ENCODE assay signal across 12 cellular contexts in genomic region chr3:156535798-156536197, GRCh38. TPM values are rescaled to one million over a fixed set of nuclear protein-coding genes. Genes with fewer than 3 reads are reported as not detected.
DNase-seq lines count a peak whose midpoint lies in the region; ATAC-seq and TF ChIP-seq lines count a peak whose summit lies in the region.
"Had no signal": no experiment of that assay in that cellular context is flagged by ENCODE, and none has a peak within 500 bp of the region (broad histone marks: within the 10 kb centered on the region; RNA-seq: fewer than 3 reads in every experiment).

No MANE protein-coding gene starts in this region.

- H3K27ac Mint-ChIP-seq in neural crest cell (ENCODE audit: unreplicated experiment), result peak overlapping the region; percentile 12
- H3K27ac Mint-ChIP-seq: activated CD4-positive, alpha-beta memory T cell treated with anti-CD3 and anti-CD28 coated beads for 36 hours had no signal

- no peaks in the 10 kb centered on the region for H3K27me3 Mint-ChIP-seq in neural crest cell (ENCODE audit: low read depth)
- H3K27me3 Mint-ChIP-seq: activated CD4-positive, alpha-beta memory T cell treated with anti-CD3 and anti-CD28 coated beads for 36 hours; activated naive CD4-positive, alpha-beta T cell treated with anti-CD3 and anti-CD28 coated beads, Interleukin-2, amount 50 U/mL, for 24 hours had no signal

- no peaks in the 10 kb centered on the region for H3K9me3 Mint-ChIP-seq in neural crest cell
- H3K9me3 Mint-ChIP-seq: activated CD4-positive, alpha-beta memory T cell treated with anti-CD3 and anti-CD28 coated beads for 36 hours; activated naive CD4-positive, alpha-beta T cell treated with anti-CD3 and anti-CD28 coated beads, Interleukin-2, amount 50 U/mL, for 24 hours had no signal

- no peaks in the 10 kb centered on the region for H3K36me3 Mint-ChIP-seq in neural crest cell (ENCODE audit: low read depth)

- no peak for TF ChIP-seq POLR2A in vagina (IDR thresholded peaks at IDR 0.05)

- peaks cover 13% of the 10 kb centered on the region for H3K4me1 Mint-ChIP-seq in neural crest cell

- H3K4me1 ChIP-seq in left ventricle myocardium inferior, result peaks cover 37% of the 10 kb centered on the region
- peaks cover 8% of the 10 kb centered on the region for H3K4me1 ChIP-seq in vagina

- peaks cover 36% of the 10 kb centered on the region for H3K36me3 ChIP-seq in left ventricle myocardium inferior
- peaks cover 0 to 19% of the 10 kb centered on the region in 2 donors for H3K36me3 ChIP-seq in vagina

- no peak overlapping the region for H3K4me3 Mint-ChIP-seq in neural crest cell
- H3K4me3 Mint-ChIP-seq: activated CD4-positive, alpha-beta memory T cell treated with anti-CD3 and anti-CD28 coated beads for 36 hours; activated naive CD4-positive, alpha-beta T cell treated with anti-CD3 and anti-CD28 coated beads, Interleukin-2, amount 50 U/mL, for 24 hours had no signal

- TF ChIP-seq CTCF in left ventricle myocardium inferior (IDR thresholded peaks at IDR 0.05; ENCODE audit: borderline replicate concordance) (no peak), coronary artery (IDR thresholded peaks at IDR 0.05) (no peak), neural crest cell (conservative IDR thresholded peaks at IDR 0.05) (no peak), vagina (IDR thresholded peaks at IDR 0.05) (no peak)

- H3K27me3 ChIP-seq in left ventricle myocardium inferior (ENCODE audit: low read depth), result no peaks in the 10 kb centered on the region
- H3K27me3 ChIP-seq in vagina, result no peaks in the 10 kb centered on the region

- DNase-seq in left ventricle myocardium inferior (no peak), left cardiac atrium (no peak), coronary artery (ENCODE audit: low spot score) (no peak), neural crest cell (ENCODE audit: low read depth, low spot score) (no peak), vagina (ENCODE audit: extremely low spot score in 2 of 2) (no peak), DMS53 treated with DMSO at 0.1 percent for 48 hours (lab: John Stamatoyannopoulos, UW; ENCODE audit: unreplicated experiment) (no peak), GOT3 (lab: John Stamatoyannopoulos, UW) (no peak)
- DNase-seq in activated naive CD4-positive, alpha-beta T cell treated with Interleukin-2 at 50 U/mL for 16 hours, result no peak
- DNase-seq: effector memory CD4-positive, alpha-beta T cell; NCI-H748 treated with DMSO at 0.1 percent for 48 hours had no signal

- H3K4me3 ChIP-seq in left ventricle myocardium inferior, result no peak overlapping the region
- no peak overlapping the region for H3K4me3 ChIP-seq in coronary artery
- no peak overlapping the region for H3K4me3 ChIP-seq in vagina

- no peak for ATAC-seq in left cardiac atrium

- intact Hi-C loops in left ventricle myocardium inferior (cut with micrococcal nuclease), result loop anchor here (10.0 kb wide), 1 partner anchor 549 kb away; no protein-coding TSS in a partner anchor
- intact Hi-C loops in left cardiac atrium (cut with DNase I), result no loop called here
- intact Hi-C loops in vagina (cut with DNase I), result loop anchor here (10.0 kb wide), 1 partner anchor 549 kb away; no protein-coding TSS in a partner anchor

- no peaks in the 10 kb centered on the region for H3K9me3 ChIP-seq in left ventricle myocardium inferior (replicated peaks)
- H3K9me3 ChIP-seq in vagina, result no peaks in the 10 kb centered on the region

- H3K27ac ChIP-seq in left ventricle myocardium inferior (replicated peaks), result peak overlapping the region; percentile 79
- H3K27ac ChIP-seq in coronary artery, result peak overlapping the region; percentile 73 to 88
- peak overlapping the region; percentile 78 for H3K27ac ChIP-seq in vagina

RNA-seq across cellular contexts. Expression of gene SSR3, which starts 19.1 kb away (rescaled TPM):
- 208 TPM for total RNA-seq in left ventricle myocardium inferior
- 100 to 1,000 TPM; 145 to 162 TPM for total RNA-seq in left cardiac atrium
- total RNA-seq in neural crest cell, result 131 and 136 TPM in 2 replicates
- total RNA-seq in vagina, result 68.0 TPM

Comparison
In these comparisons a context has a peak if more than half of its experiments do, and no peak if none do; other contexts are left out.
1. intact Hi-C loops: an anchor here in left ventricle myocardium inferior (10.0 kb wide) and vagina (10.0 kb wide); none called in left cardiac atrium.